ENCODE assay signal across 19 cellular contexts in genomic region chr1:5938068-5938740, GRCh38. TPM values are rescaled to one million over a fixed set of nuclear protein-coding genes. Genes with fewer than 3 reads are reported as not detected.
A peak's percentile ranks its signal among the peaks of the same experiment; 100 is the strongest.
DNase-seq lines count a peak whose midpoint lies in the region; ATAC-seq and TF ChIP-seq lines count a peak whose summit lies in the region.
"Had no signal": no experiment of that assay in that cellular context is flagged by ENCODE, and none has a peak within 500 bp of the region (broad histone marks: within the 10 kb centered on the region; RNA-seq: fewer than 3 reads in every experiment).

No MANE protein-coding gene starts in this region.

- POLR2A ChIA-PET in RWPE1 (lab: Yijun Ruan, JAX; ENCODE audit: low non-redundant PET) = no interaction called here

- H3K36me3 ChIP-seq in psoas muscle (ENCODE audit: insufficient read depth in 1 of 2, low read depth in 1 of 2) = no peaks in the 10 kb centered on the region
- H3K36me3 ChIP-seq: cardiac muscle cell had no signal

- intact Hi-C loops in psoas muscle (cut with DNase I) = no loop called here

- H3K27ac ChIP-seq in RWPE1 (peak overlapping the region; percentile 44), psoas muscle (no peak overlapping the region)
- H3K27ac ChIP-seq: cardiac muscle cell had no signal

- H3K4me3 Mint-ChIP-seq in stimulated activated naive B cell treated with anti-CD40 and anti-IgM and Interleukin-4, amounts not matched to agents 10 μg/mL and 1 μg/mL and 100 μg/mL, for 72 hours = no peak overlapping the region
- H3K4me3 Mint-ChIP-seq: CD14-positive monocyte had no signal

- H3K9me3 Mint-ChIP-seq in stimulated activated naive B cell treated with anti-CD40 and anti-IgM and Interleukin-4, amounts not matched to agents 10 μg/mL and 1 μg/mL and 100 μg/mL, for 72 hours = no peaks in the 10 kb centered on the region

- TF ChIP-seq CTCF in RWPE1 (conservative IDR thresholded peaks at IDR 0.05; ENCODE audit: low read depth) = no peak
- TF ChIP-seq CTCF in fibroblast of villous mesenchyme (IDR thresholded peaks at IDR 0.05; ENCODE audit: insufficient read depth, low read depth, low read length) = no peak
- no peak for TF ChIP-seq CTCF in psoas muscle (IDR thresholded peaks at IDR 0.05)

- CTCF ChIA-PET in RWPE1 (lab: Yijun Ruan, JAX) = interaction anchor here (1.2 to 1.5 kb wide), 2 partner anchors 11 to 22 kb away, joined by 3 to 6 read pairs; no protein-coding TSS in a partner anchor

- no peaks in the 10 kb centered on the region for H3K4me1 ChIP-seq in psoas muscle

- ATAC-seq in stimulated activated naive B cell treated with anti-CD40 and anti-IgM and Interleukin-4, amounts not matched to agents 10 μg/mL and 1 μg/mL and 100 μg/mL, for 72 hours (replicated peaks) = no peak
- ATAC-seq in GM19351 (IDR thresholded peaks at IDR 0.05; ENCODE audit: unreplicated experiment) = no peak
- no peak for ATAC-seq in psoas muscle
- no peak for ATAC-seq in HG03108 (IDR thresholded peaks at IDR 0.05; ENCODE audit: unreplicated experiment)

- no peaks in the 10 kb centered on the region for H3K4me1 Mint-ChIP-seq in stimulated activated naive B cell treated with anti-CD40 and anti-IgM and Interleukin-4, amounts not matched to agents 10 μg/mL and 1 μg/mL and 100 μg/mL, for 72 hours

- H3K4me3 ChIP-seq in fibroblast of villous mesenchyme (ENCODE audit: low read depth, low read length) (no peak overlapping the region), psoas muscle (no peak overlapping the region)
- H3K4me3 ChIP-seq: cardiac muscle cell, lung had no signal

- DNase-seq in EH (ENCODE audit: low read depth) (peak; percentile 86), RWPE1 (ENCODE audit: low spot score) (no peak), fibroblast of villous mesenchyme (ENCODE audit: low read depth) (peak; percentile 23), psoas muscle (no peak)
- DNase-seq in stimulated activated naive B cell treated with anti-CD40 and anti-IgM and Interleukin-4, amounts not matched to agents 10 μg/mL and 1 μg/mL and 100 μg/mL, for 72 hours = no peak
- no peak for DNase-seq in stimulated activated CD4-positive, alpha-beta T cell treated with anti-CD3 and anti-CD28 coated beads, Interleukin-12 subunit alpha, Interleukin-12 subunit beta, amount 100 ng/mL, for 4 hours
- DNase-seq: activated effector memory CD4-positive, alpha-beta T cell treated with Interleukin-2 at 50 U/mL for 16 hours; GDM1; hypothalamus; NCI-H1105 treated with DMSO at 0.1 percent for 48 hours; NCI-H524 treated with DMSO at 0.1 percent for 48 hours; nucleus accumbens; RPMI8226; T1000 had no signal

- peaks cover 0 to 2% (median 0%) of the 10 kb centered on the region in 3 donors for H3K27me3 ChIP-seq in psoas muscle (ENCODE audit: insufficient read depth in 3 of 3, low read length in 2 of 3)
- H3K27me3 ChIP-seq: cardiac muscle cell had no signal

- H3K36me3 Mint-ChIP-seq in stimulated activated naive B cell treated with anti-CD40 and anti-IgM and Interleukin-4, amounts not matched to agents 10 μg/mL and 1 μg/mL and 100 μg/mL, for 72 hours = peaks cover 5 to 33% of the 10 kb centered on the region in 2 donors

- peak overlapping the region; percentile 28 for H3K27ac Mint-ChIP-seq in stimulated activated naive B cell treated with anti-CD40 and anti-IgM and Interleukin-4, amounts not matched to agents 10 μg/mL and 1 μg/mL and 100 μg/mL, for 72 hours

- no peaks in the 10 kb centered on the region for H3K9me3 ChIP-seq in psoas muscle

- no peaks in the 10 kb centered on the region for H3K27me3 Mint-ChIP-seq in stimulated activated naive B cell treated with anti-CD40 and anti-IgM and Interleukin-4, amounts not matched to agents 10 μg/mL and 1 μg/mL and 100 μg/mL, for 72 hours

- 81 to 87% (median 87%) methylated on average over 21 of the region's 21 CpGs for WGBS in psoas muscle, 3 donors

RNA-seq across cellular contexts. Expression of gene NPHP4, which starts 54.0 kb away (rescaled TPM):
- total RNA-seq in fibroblast of villous mesenchyme (6.4 and 6.5 TPM in 2 replicates), psoas muscle (1 to 10 TPM; 1.6 to 2.8 (median 1.9) TPM)
- polyA plus RNA-seq in psoas muscle = 1 to 10 TPM; 1.3 to 2.1 (median 1.5) TPM

Comparison
In these comparisons a context has a peak if more than half of its experiments do, and no peak if none do; other contexts are left out.
1. DNase-seq: peak in EH (single experiment) and fibroblast of villous mesenchyme (single experiment); none in RWPE1 (single experiment), stimulated activated naive B cell treated with anti-CD40 and anti-IgM and Interleukin-4, amounts not matched to agents 10 μg/mL and 1 μg/mL and 100 μg/mL, for 72 hours (single experiment), stimulated activated CD4-positive, alpha-beta T cell treated with anti-CD3 and anti-CD28 coated beads, Interleukin-12 subunit alpha, Interleukin-12 subunit beta, amount 100 ng/mL, for 4 hours (single experiment) and psoas muscle (0 of 2).